ENCODE assay signal across 17 cellular contexts in genomic region chr17:78397681-78398101, GRCh38. TPM values are rescaled to one million over a fixed set of nuclear protein-coding genes. Genes with fewer than 3 reads are reported as not detected.
DNase-seq lines count a peak whose midpoint lies in the region; ATAC-seq, FAIRE-seq and TF ChIP-seq lines count a peak whose summit lies in the region.
"Had no signal": no experiment of that assay in that cellular context is flagged by ENCODE, and none has a peak within 500 bp of the region (broad histone marks: within the 10 kb centered on the region; RNA-seq: fewer than 3 reads in every experiment).

No MANE protein-coding gene starts in this region.

- H3K4me1 ChIP-seq in lower lobe of right lung = peaks cover 47% of the 10 kb centered on the region
- peaks cover 2 to 4% of the 10 kb centered on the region in 2 donors for H3K4me1 ChIP-seq in aorta (ENCODE audit: control insufficient read depth in 1 of 2, insufficient read depth in 2 of 2, low read length in 2 of 2)

- TF ChIP-seq CTCF in MCF 10A (IDR thresholded peaks at IDR 0.05; ENCODE audit: unreplicated experiment) (no peak), endothelial cell (IDR thresholded peaks at IDR 0.05; ENCODE audit: unreplicated experiment) (no peak), lower lobe of right lung (IDR thresholded peaks at IDR 0.05) (no peak)

- H3K36me3 Mint-ChIP-seq in MCF 10A (ENCODE audit: insufficient read depth, unreplicated experiment) (peaks cover 82% of the 10 kb centered on the region), endothelial cell (ENCODE audit: low read depth, unreplicated experiment) (peaks cover 65% of the 10 kb centered on the region)

- H3K27me3 Mint-ChIP-seq in MCF 10A (ENCODE audit: insufficient read depth, unreplicated experiment) (no peaks in the 10 kb centered on the region), endothelial cell (ENCODE audit: unreplicated experiment) (peaks cover 10% of the 10 kb centered on the region)
- H3K27me3 Mint-ChIP-seq: activated CD4-positive, alpha-beta T cell treated with anti-CD3 and anti-CD28 coated beads for 36 hours had no signal

- CTCF ChIA-PET in MCF 10A (lab: Yijun Ruan, JAX) = interaction anchor here (1.2 kb wide), 1 partner anchor 25 kb away, joined by 3 read pairs; no protein-coding TSS in a partner anchor

- H3K27ac ChIP-seq in lower lobe of right lung (peak overlapping the region; percentile 56), aorta (ENCODE audit: low read depth in 1 of 2, low read length in 2 of 2) (peak overlapping the region in 1 of 2 donors; percentile 96)
- H3K27ac ChIP-seq: hepatocyte had no signal

- no TSS peak for BruUV-seq in MCF 10A (replicated peaks; lab: Mats Ljungman, UMichigan)

- H3K9me3 ChIP-seq in lower lobe of right lung = no peaks in the 10 kb centered on the region
- H3K9me3 ChIP-seq in aorta (ENCODE audit: control insufficient read depth, low read length) = no peaks in the 10 kb centered on the region
- H3K9me3 ChIP-seq: tibial nerve had no signal

- H3K4me3 ChIP-seq in lower lobe of right lung (no peak overlapping the region), aorta (ENCODE audit: low read length in 2 of 2) (no peak overlapping the region)
- H3K4me3 ChIP-seq: hepatocyte, tibial nerve had no signal

- no peak for TF ChIP-seq POLR2A in GM12891 (IDR thresholded peaks at IDR 0.05; ENCODE audit: low read depth, low read length)

- H3K9me3 Mint-ChIP-seq in MCF 10A (ENCODE audit: unreplicated experiment) = no peaks in the 10 kb centered on the region
- no peaks in the 10 kb centered on the region for H3K9me3 Mint-ChIP-seq in endothelial cell (ENCODE audit: unreplicated experiment)

- intact Hi-C loops in MCF 10A (cut with micrococcal nuclease) = no loop called here
- intact Hi-C loops in lower lobe of right lung (cut with DNase I) = no loop called here
- intact Hi-C loops in aorta (cut with DNase I) = loop anchor here in 1 of 2 donors (1.0 to 2.0 kb wide), 3 partner anchors 23 to 83 kb away; partner anchors contain the start of gene SOCS3
- intact Hi-C loops in head of caudate nucleus (cut with DNase I) = no loop called here

- H3K36me3 ChIP-seq in lower lobe of right lung = peaks cover 94% of the 10 kb centered on the region
- peaks cover 0 to 12% of the 10 kb centered on the region in 2 donors for H3K36me3 ChIP-seq in aorta (ENCODE audit: control insufficient read depth in 1 of 2, insufficient read depth in 2 of 2, low read length in 1 of 2)

- POLR2A ChIA-PET in MCF 10A (lab: Yijun Ruan, JAX) = no interaction called here

- no peak overlapping the region for H3K4me3 Mint-ChIP-seq in MCF 10A (ENCODE audit: unreplicated experiment)
- no peak overlapping the region for H3K4me3 Mint-ChIP-seq in endothelial cell (ENCODE audit: unreplicated experiment)
- H3K4me3 Mint-ChIP-seq: activated CD4-positive, alpha-beta T cell treated with anti-CD3 and anti-CD28 coated beads for 36 hours had no signal

- DNase-seq in T47D (ENCODE audit: low read depth in 1 of 2, low spot score in 1 of 2) (peak; percentile 55 to 67), MCF 10A (ENCODE audit: unreplicated experiment) (no peak), endothelial cell (ENCODE audit: low spot score) (no peak), lower lobe of right lung (no peak), aorta (peak; percentile 77 to 86), CD1c-positive myeloid dendritic cell (ENCODE audit: extremely low spot score) (no peak), GM12891 (ENCODE audit: insufficient read length, low spot score) (no peak), head of caudate nucleus (no peak)
- DNase-seq: activated CD4-positive, alpha-beta T cell treated with anti-CD3 and anti-CD28 coated beads for 36 hours; activated gamma-delta T cell treated with Interleukin-2 at 50 U/mL for 16 hours; DND-41; HCEC 1CT; KBM-7; NCI-H1694; NK-92 treated with Interleukin-12 subunit alpha and Interleukin-12 subunit beta, amount 100 ng/mL, for 24 hours had no signal

- in situ Hi-C loops in T47D (cut with HindIII; ENCODE audit: low pct_unique_long_range_greater_than_20kb, low sequenced_read_pairs) = no loop called here

- no peak for FAIRE-seq in GM12891 (lab: Jason Lieb, UNC)

- no peaks in the 10 kb centered on the region for H3K4me1 Mint-ChIP-seq in MCF 10A (ENCODE audit: insufficient read depth, unreplicated experiment)
- peaks cover 46% of the 10 kb centered on the region for H3K4me1 Mint-ChIP-seq in endothelial cell (ENCODE audit: unreplicated experiment)

- WGBS in aorta, 2 donors = 6 to 7% methylated on average over 13 of the region's 13 CpGs

- H3K27me3 ChIP-seq in lower lobe of right lung (ENCODE audit: low read depth) = no peaks in the 10 kb centered on the region
- H3K27me3 ChIP-seq in aorta (ENCODE audit: control insufficient read depth in 1 of 2, insufficient read depth in 2 of 2, low read length in 1 of 2) = no peaks in the 10 kb centered on the region
- H3K27me3 ChIP-seq: hepatocyte, tibial nerve had no signal

- H3K27ac Mint-ChIP-seq in MCF 10A (ENCODE audit: low read depth, unreplicated experiment) (no peak overlapping the region), endothelial cell (ENCODE audit: unreplicated experiment) (peak overlapping the region; percentile 61)
- H3K27ac Mint-ChIP-seq: activated CD4-positive, alpha-beta T cell treated with anti-CD3 and anti-CD28 coated beads for 36 hours had no signal

- ATAC-seq in lower lobe of right lung (peak; percentile 75 to 86), aorta (ENCODE audit: low FRiP score) (peak; percentile 82)
- ATAC-seq: activated CD4-positive, alpha-beta T cell treated with anti-CD3 and anti-CD28 coated beads for 36 hours had no signal

TF ChIP-seq in GM12891, 5 proteins besides CTCF, POLR2A, EP300 and RAD21:
- TF ChIP-seq TAF1 (IDR thresholded peaks at IDR 0.05; ENCODE audit: low read depth, low read length) (no peak), SPI1 (IDR thresholded peaks at IDR 0.05; ENCODE audit: low read depth, low read length) (no peak), POLR2AphosphoS5 (IDR thresholded peaks at IDR 0.05; ENCODE audit: low read depth, low read length) (no peak)

RNA-seq across cellular contexts. Expression of gene PGS1, which starts 19.2 kb away (rescaled TPM):
- 25.7 and 31.8 TPM in 2 replicates for total RNA-seq in MCF 10A (2022)
- 85.5 TPM for total RNA-seq in endothelial cell (ENCODE audit: unreplicated experiment)
- total RNA-seq in lower lobe of right lung = 90.9 TPM
- total RNA-seq in aorta = 10 to 100 TPM; 46.5 to 67.0 TPM
- 10 to 100 TPM in 1 of 2 donors, 1 to 10 TPM in 1; 9.9 to 30.3 TPM for polyA plus RNA-seq in aorta
- polyA plus RNA-seq in GM12891 (2012; ENCODE audit: low read depth, missing spikeins) = 18.5 TPM

RNA-seq across cellular contexts. Expression of gene SOCS3, which starts 37.8 kb away (rescaled TPM):
- total RNA-seq in MCF 10A (2022) (2.5 and 4.8 TPM in 2 replicates), endothelial cell (ENCODE audit: unreplicated experiment) (30.2 TPM), lower lobe of right lung (69.5 TPM), aorta (100 to 1,000 TPM; 107 to 182 TPM)
- polyA plus RNA-seq in aorta = 10 to 100 TPM; 15.5 to 76.1 TPM
- polyA plus RNA-seq in GM12891 (2012; ENCODE audit: low read depth, missing spikeins) = 2.0 TPM

Comparison
In these comparisons a context has a peak if more than half of its experiments do, and no peak if none do; other contexts are left out.
1. DNase-seq: peak in T47D (2 of 2) and aorta (2 of 2); none in MCF 10A (single experiment), endothelial cell (single experiment), lower lobe of right lung (single experiment), CD1c-positive myeloid dendritic cell (single experiment), GM12891 (single experiment) and head of caudate nucleus (0 of 42).